Comparison of ENCODE assay signal across 1 cellular context in the genomic region with DNA sequence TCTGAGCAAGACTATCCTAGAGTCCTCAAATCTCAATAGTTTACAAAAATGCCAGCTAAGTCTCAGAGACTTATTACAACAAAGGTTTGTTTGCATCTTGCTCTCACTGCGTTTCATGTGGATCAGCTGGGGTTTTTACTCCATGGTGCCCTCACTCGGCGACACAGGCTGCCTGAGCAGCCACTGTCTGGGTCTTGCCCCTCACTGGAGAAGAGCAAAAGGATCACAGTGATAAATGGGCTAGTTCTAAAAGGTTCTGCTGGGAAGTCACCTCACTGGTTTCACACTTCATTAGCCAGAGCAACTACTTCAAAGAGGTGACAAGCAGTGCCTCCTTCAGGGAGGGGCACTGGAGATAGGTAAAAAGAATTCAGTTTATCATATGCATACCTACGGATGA.
TF ChIP-seq lines count a peak whose summit lies in the region.

No MANE protein-coding gene starts in this region.

TF ChIP-seq in GM12878, 131 proteins besides CTCF, POLR2A, EP300 and RAD21:
- no peak for TF ChIP-seq ZBTB4 (CRISPR knock-in tag; IDR thresholded peaks at IDR 0.05)
- TF ChIP-seq CHD4 (IDR thresholded peaks at IDR 0.05): no peak
- TF ChIP-seq, protein P1, sequence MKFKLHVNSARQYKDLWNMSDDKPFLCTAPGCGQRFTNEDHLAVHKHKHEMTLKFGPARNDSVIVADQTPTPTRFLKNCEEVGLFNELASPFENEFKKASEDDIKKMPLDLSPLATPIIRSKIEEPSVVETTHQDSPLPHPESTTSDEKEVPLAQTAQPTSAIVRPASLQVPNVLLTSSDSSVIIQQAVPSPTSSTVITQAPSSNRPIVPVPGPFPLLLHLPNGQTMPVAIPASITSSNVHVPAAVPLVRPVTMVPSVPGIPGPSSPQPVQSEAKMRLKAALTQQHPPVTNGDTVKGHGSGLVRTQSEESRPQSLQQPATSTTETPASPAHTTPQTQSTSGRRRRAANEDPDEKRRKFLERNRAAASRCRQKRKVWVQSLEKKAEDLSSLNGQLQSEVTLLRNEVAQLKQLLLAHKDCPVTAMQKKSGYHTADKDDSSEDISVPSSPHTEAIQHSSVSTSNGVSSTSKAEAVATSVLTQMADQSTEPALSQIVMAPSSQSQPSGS (IDR thresholded peaks at IDR 0.05; ENCODE audit: low read length): no peak
- 0 out of 2 replicates have a peak, but pooled peaks have one; percentile 24 for TF ChIP-seq DPF2 (IDR thresholded peaks at IDR 0.05)
TF ChIP-seq in GM12878: peak in this region for 1.
